Comparison of ENCODE assay signal across 8 cellular contexts in genomic region chr20:63735859-63736718, GRCh38. TPM values are rescaled to one million over a fixed set of nuclear protein-coding genes. Genes with fewer than 3 reads are reported as not detected.
A peak's percentile ranks its signal among the peaks of the same experiment; 100 is the strongest.
DNase-seq lines count a peak whose midpoint lies in the region; ATAC-seq and TF ChIP-seq lines count a peak whose summit lies in the region.

TSS of gene LIME1 (plus strand) at chr20:63736664. CDS start at chr20:63737550, 886 bp downstream.

- H3K27ac Mint-ChIP-seq in activated naive CD4-positive, alpha-beta T cell treated with anti-CD3 and anti-CD28 coated beads, Interleukin-2, amount 50 U/mL, for 72 hours: no peak within 1 kb of the TSS

- no peaks in the 10 kb centered on the region for H3K9me3 ChIP-seq in RWPE2 (ENCODE audit: severe bottlenecking)

- H3K4me1 ChIP-seq in RWPE2 (ENCODE audit: insufficient read depth, poor library complexity, severe bottlenecking): no peaks in the 10 kb centered on the region

- DNase-seq in RWPE2 (ENCODE audit: low spot score) (peak; percentile 89), myocyte (ENCODE audit: low read depth) (peak; percentile 13), RKO (ENCODE audit: low spot score) (no peak), OCI-M2 (lab: John Stamatoyannopoulos, UW; ENCODE audit: unreplicated experiment) (no peak)
- peak in 1 of 2 donors; percentile 54 for DNase-seq in activated naive CD4-positive, alpha-beta T cell treated with anti-CD3 and anti-CD28 coated beads, Interleukin-2, amount 50 U/mL, for 72 hours (ENCODE audit: low spot score in 2 of 2)

- no peaks in the 10 kb centered on the region for H3K27me3 ChIP-seq in RWPE2 (ENCODE audit: insufficient read depth, poor library complexity, severe bottlenecking)

- no peak for ATAC-seq in RWPE2 (ENCODE audit: low read depth)
- peak; percentile 11 to 33 for ATAC-seq in activated naive CD4-positive, alpha-beta T cell treated with anti-CD3 and anti-CD28 coated beads, Interleukin-2, amount 50 U/mL, for 72 hours
- no peak for ATAC-seq in HG03354 (IDR thresholded peaks at IDR 0.05; ENCODE audit: poor library complexity, severe bottlenecking, unreplicated experiment)
- ATAC-seq in GM19328 (IDR thresholded peaks at IDR 0.05; ENCODE audit: unreplicated experiment): no peak

- H3K27ac ChIP-seq in RWPE2 (ENCODE audit: poor library complexity, severe bottlenecking): no peak within 1 kb of the TSS

- H3K36me3 ChIP-seq in RWPE2 (ENCODE audit: low read depth): peaks cover 28% of the 10 kb centered on the region

- no peaks in the 10 kb centered on the region for H3K9me3 Mint-ChIP-seq in activated naive CD4-positive, alpha-beta T cell treated with anti-CD3 and anti-CD28 coated beads, Interleukin-2, amount 50 U/mL, for 72 hours

- H3K4me3 ChIP-seq in GM08714 (ENCODE audit: low read length) (peak within 1 kb of the TSS; percentile 55; the same call in 1 of the 2 replicates), RWPE2 (ENCODE audit: severe bottlenecking) (no peak within 1 kb of the TSS)

- peaks cover 7 to 10% of the 10 kb centered on the region in 2 donors for H3K36me3 Mint-ChIP-seq in activated naive CD4-positive, alpha-beta T cell treated with anti-CD3 and anti-CD28 coated beads, Interleukin-2, amount 50 U/mL, for 72 hours

- no peak for TF ChIP-seq CTCF in RWPE2 (IDR thresholded peaks at IDR 0.05; ENCODE audit: poor library complexity, severe bottlenecking)

RNA-seq across cellular contexts. Expression of gene LIME1, which starts in this region (rescaled TPM):
- 10 to 100 TPM in 1 of 2 donors, 1 to 10 TPM in 1; 6.3 to 18.2 TPM for total RNA-seq in activated naive CD4-positive, alpha-beta T cell treated with anti-CD3 and anti-CD28 coated beads, Interleukin-2, amount 50 U/mL, for 72 hours
- total RNA-seq in myocyte: 9.4 and 13.6 TPM in 2 replicates
- polyA plus RNA-seq in myocyte (2012): 4.7 TPM

Comparison
In these comparisons a context has a peak if more than half of its experiments do, and no peak if none do; other contexts are left out.
1. ATAC-seq: peak in activated naive CD4-positive, alpha-beta T cell treated with anti-CD3 and anti-CD28 coated beads, Interleukin-2, amount 50 U/mL, for 72 hours (2 of 2); none in RWPE2 (single experiment), HG03354 (single experiment) and GM19328 (single experiment).
2. DNase-seq: peak in RWPE2 (single experiment) and myocyte (single experiment); none in RKO (single experiment) and OCI-M2 (single experiment).